Comparison of ENCODE assay signal across 12 cellular contexts in the genomic region with DNA sequence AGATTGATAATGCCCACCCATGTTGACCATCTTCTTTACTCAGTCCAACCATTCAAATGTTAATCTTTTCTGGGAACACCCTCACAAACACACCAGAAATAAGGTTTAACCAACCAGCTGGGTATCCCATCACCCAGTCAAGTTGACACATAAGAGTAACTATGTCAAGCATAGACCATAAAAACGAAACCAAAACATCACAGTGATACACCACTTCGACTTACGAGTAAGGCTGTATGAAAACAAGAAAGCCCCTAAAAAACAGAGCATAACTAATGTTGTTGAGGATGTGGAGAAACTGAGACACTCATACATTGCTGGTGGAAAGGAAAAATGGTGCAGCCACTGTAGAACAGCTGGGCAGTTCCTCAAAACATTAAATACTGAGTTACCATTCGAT. TPM values are rescaled to one million over a fixed set of nuclear protein-coding genes. Genes with fewer than 3 reads are reported as not detected.
DNase-seq lines count a peak whose midpoint lies in the region; ATAC-seq and TF ChIP-seq lines count a peak whose summit lies in the region.
"Had no signal": no experiment of that assay in that cellular context is flagged by ENCODE, and none has a peak within 500 bp of the region (broad histone marks: within the 10 kb centered on the region; RNA-seq: fewer than 3 reads in every experiment).

No MANE protein-coding gene starts in this region.

- CTCF ChIA-PET in GM10248 (lab: Yijun Ruan, JAX), result interaction anchor here (2.0 to 4.4 kb wide), 3 partner anchors 20 to 95 kb away, joined by 5 to 25 read pairs (median 6); partner anchors contain the start of gene SLC35F5

- H3K4me3 Mint-ChIP-seq in T-helper 2 cell treated with Interferon-gamma antibody and Interleukin-4, amounts not matched to agents 5 μg/mL and 100 μg/mL, for 36 hours, result peak overlapping the region; percentile 53

- H3K27me3 ChIP-seq in BE2C (no peaks in the 10 kb centered on the region), vagina (no peaks in the 10 kb centered on the region)

- no peak overlapping the region for H3K27ac ChIP-seq in vagina

- peak; percentile 47 for DNase-seq in GM10248 (ENCODE audit: extremely low spot score)
- DNase-seq in T-helper 2 cell treated with Interferon-gamma antibody and Interleukin-4, amounts not matched to agents 5 μg/mL and 100 μg/mL, for 36 hours (ENCODE audit: low spot score), result no peak
- no peak for DNase-seq in A172 (ENCODE audit: low spot score)
- no peak for DNase-seq in NOMO-1 treated with dmso at 0.1 percent for 144 hours (lab: John Stamatoyannopoulos, UW; ENCODE audit: unreplicated experiment)
- DNase-seq in BE2C, result no peak
- no peak for DNase-seq in vagina (ENCODE audit: extremely low spot score in 2 of 2)
- DNase-seq: NCI-H1105; stimulated activated CD4-positive, alpha-beta T cell treated with anti-CD3 and anti-CD28 coated beads, Interleukin-1b, Interleukin-23, amount 100 ng/mL, for 48 hours; trophoblast cell had no signal

- H3K4me1 ChIP-seq in BE2C (no peaks in the 10 kb centered on the region), vagina (no peaks in the 10 kb centered on the region)

- no peak overlapping the region for H3K4me3 ChIP-seq in BE2C (ENCODE audit: low read depth, low read length)
- H3K4me3 ChIP-seq in vagina, result no peak overlapping the region

- no peak for TF ChIP-seq CTCF in GM10248 (IDR thresholded peaks at IDR 0.05; ENCODE audit: control extremely low read depth, extremely low read depth, low read depth, missing control alignments)
- TF ChIP-seq CTCF in BE2C (IDR thresholded peaks at IDR 0.05; ENCODE audit: low read depth, low read length), result no peak
- no peak for TF ChIP-seq CTCF in vagina (IDR thresholded peaks at IDR 0.05)

- intact Hi-C loops in vagina (cut with DNase I), result no loop called here

- no peaks in the 10 kb centered on the region for H3K27me3 Mint-ChIP-seq in T-helper 2 cell treated with Interferon-gamma antibody and Interleukin-4, amounts not matched to agents 5 μg/mL and 100 μg/mL, for 36 hours (ENCODE audit: low read depth)

- POLR2A ChIA-PET in GM10248 (lab: Yijun Ruan, JAX), result no interaction called here

- H3K36me3 ChIP-seq in BE2C, result no peaks in the 10 kb centered on the region
- H3K36me3 ChIP-seq in vagina, result no peaks in the 10 kb centered on the region

- peak overlapping the region; percentile 83 for H3K27ac Mint-ChIP-seq in T-helper 2 cell treated with Interferon-gamma antibody and Interleukin-4, amounts not matched to agents 5 μg/mL and 100 μg/mL, for 36 hours

- H3K9me3 ChIP-seq in BE2C (no peaks in the 10 kb centered on the region), vagina (no peaks in the 10 kb centered on the region)

- H3K4me1 Mint-ChIP-seq in T-helper 2 cell treated with Interferon-gamma antibody and Interleukin-4, amounts not matched to agents 5 μg/mL and 100 μg/mL, for 36 hours (ENCODE audit: low read depth), result peaks cover 24% of the 10 kb centered on the region

- TF ChIP-seq POLR2A in vagina (IDR thresholded peaks at IDR 0.05), result no peak

- ATAC-seq in GM19035 (IDR thresholded peaks at IDR 0.05; ENCODE audit: unreplicated experiment) (peak; percentile 59), HG02884 (IDR thresholded peaks at IDR 0.05; ENCODE audit: unreplicated experiment) (peak; percentile 72)
- ATAC-seq: HCT116 had no signal

- H3K9me3 Mint-ChIP-seq in T-helper 2 cell treated with Interferon-gamma antibody and Interleukin-4, amounts not matched to agents 5 μg/mL and 100 μg/mL, for 36 hours, result peaks cover 4% of the 10 kb centered on the region

- H3K36me3 Mint-ChIP-seq in T-helper 2 cell treated with Interferon-gamma antibody and Interleukin-4, amounts not matched to agents 5 μg/mL and 100 μg/mL, for 36 hours (ENCODE audit: low read depth), result peaks cover 6% of the 10 kb centered on the region

RNA-seq across cellular contexts. Expression of gene SLC35F5, which starts 57.4 kb away (rescaled TPM):
- total RNA-seq in A172 (2014; rRNA removed; shearing (Covaris generic)), result 82.8 and 90.9 TPM in 2 replicates
- 5.5 TPM for polyA plus RNA-seq in BE2C (2012; ENCODE audit: insufficient read depth, insufficient read length, low read depth)
- 64.6 TPM for total RNA-seq in vagina
